17 cellular contexts compared by ENCODE assay signal in the genomic region with DNA sequence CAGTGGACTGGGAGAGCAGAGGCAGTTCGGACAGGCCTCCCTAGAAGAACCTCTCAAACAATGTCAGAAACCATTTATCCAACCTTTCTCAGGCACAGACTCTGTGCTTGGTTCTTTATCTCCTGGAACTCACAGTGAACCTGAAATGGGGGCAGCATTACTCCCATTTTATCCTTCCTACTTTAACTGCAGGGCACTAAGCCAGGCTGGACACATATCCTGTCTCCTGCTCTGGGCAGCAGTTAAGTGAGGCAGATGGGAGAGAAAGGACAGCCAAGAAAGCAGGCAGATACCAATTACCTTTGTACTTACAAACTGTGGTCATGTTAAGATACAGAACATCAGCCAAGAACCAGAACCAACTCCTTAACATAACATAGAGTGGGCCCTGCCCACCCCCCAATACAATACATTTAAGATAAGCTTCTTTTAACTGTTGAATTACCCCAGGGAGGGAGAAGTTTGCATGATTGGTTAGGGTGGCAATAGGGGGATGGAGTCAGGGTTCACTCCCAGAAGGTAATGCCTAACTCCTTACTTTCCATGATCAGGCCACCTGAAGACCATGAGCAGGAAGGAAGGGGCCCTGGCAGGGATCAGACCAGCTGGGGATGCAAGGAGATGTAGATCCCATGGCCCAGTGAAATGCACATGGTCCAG. TPM values are rescaled to one million over a fixed set of nuclear protein-coding genes. Genes with fewer than 3 reads are reported as not detected.
DNase-seq lines count a peak whose midpoint lies in the region; ATAC-seq, FAIRE-seq and TF ChIP-seq lines count a peak whose summit lies in the region.
"Had no signal": no experiment of that assay in that cellular context is flagged by ENCODE, and none has a peak within 500 bp of the region (broad histone marks: within the 10 kb centered on the region; RNA-seq: fewer than 3 reads in every experiment).

No MANE protein-coding gene starts in this region.

- H3K27ac Mint-ChIP-seq in CD4-positive, CD25-positive, alpha-beta regulatory T cell = peak overlapping the region; percentile 12 to 74 (median 46)
- no peak overlapping the region for H3K27ac Mint-ChIP-seq in activated CD4-positive, alpha-beta T cell treated with anti-CD3 and anti-CD28 coated beads, Interleukin-2, amount 10 ng/mL, durations not matched to agents 7 days and 5 days
- H3K27ac Mint-ChIP-seq: activated CD8-positive, alpha-beta T cell treated with anti-CD3 and anti-CD28 coated beads, Interleukin-2, amount 10 ng/mL, durations not matched to agents 7 days and 5 days had no signal

- no peak overlapping the region for H3K4me2 ChIP-seq in PC-3 (ENCODE audit: low read length)

- no peak overlapping the region for H3K4me3 Mint-ChIP-seq in CD4-positive, CD25-positive, alpha-beta regulatory T cell
- no peak overlapping the region for H3K4me3 Mint-ChIP-seq in activated CD4-positive, alpha-beta T cell treated with anti-CD3 and anti-CD28 coated beads, Interleukin-2, amount 10 ng/mL, durations not matched to agents 7 days and 5 days
- H3K4me3 Mint-ChIP-seq: activated CD8-positive, alpha-beta T cell treated with anti-CD3 and anti-CD28 coated beads, Interleukin-2, amount 10 ng/mL, durations not matched to agents 7 days and 5 days had no signal

- ATAC-seq in CD4-positive, CD25-positive, alpha-beta regulatory T cell (ENCODE audit: low read depth in 2 of 2) = no peak
- ATAC-seq in PC-3 (peak; percentile 33), right cardiac atrium (peak; percentile 48 to 54)
- ATAC-seq: activated CD8-positive, alpha-beta T cell treated with anti-CD3 and anti-CD28 coated beads, Interleukin-2, amount 10 ng/mL, durations not matched to agents 7 days and 5 days; left colon; sciatic nerve had no signal

- no peak overlapping the region for H2AFZ ChIP-seq in PC-3 (ENCODE audit: low read length)

- intact Hi-C loops in PC-3 (cut with micrococcal nuclease) = no loop called here
- intact Hi-C loops in right cardiac atrium (cut with DNase I) = no loop called here

- POLR2A ChIA-PET in PC-3 (lab: Charles Lee; ENCODE audit: unreplicated experiment) = no interaction called here
- POLR2A ChIA-PET in activated CD4-positive, alpha-beta T cell treated with anti-CD3 and anti-CD28 coated beads, Interleukin-2, amount 10 ng/mL, durations not matched to agents 7 days and 5 days (lab: Charles Lee) = no interaction called here

- CTCF ChIA-PET in PC-3 (lab: Charles Lee) = no interaction called here
- CTCF ChIA-PET in activated CD4-positive, alpha-beta T cell treated with anti-CD3 and anti-CD28 coated beads, Interleukin-2, amount 10 ng/mL, durations not matched to agents 7 days and 5 days (lab: Charles Lee) = interaction anchor here (0.6 to 0.8 kb wide), 2 partner anchors 9 to 315 kb away, joined by 3 to 8 read pairs; no protein-coding TSS in a partner anchor

- TF ChIP-seq CTCF in PC-3 (conservative IDR thresholded peaks at IDR 0.05; ENCODE audit: low read depth, low read length) = no peak

- no peak for DNase-seq in CD4-positive, CD25-positive, alpha-beta regulatory T cell
- DNase-seq in PC-3 = no peak
- peak; percentile 22 for DNase-seq in dermis blood vessel endothelial cell
- DNase-seq in right cardiac atrium = no peak
- no peak for DNase-seq in MV-4-11 (lab: John Stamatoyannopoulos, UW)
- DNase-seq in HK-2 (ENCODE audit: unreplicated experiment) = no peak
- DNase-seq in small intestine = no peak
- no peak for DNase-seq in activated CD4-positive, alpha-beta T cell treated with anti-CD3 and anti-CD28 coated beads, Interleukin-2, amount 10 ng/mL, durations not matched to agents 7 days and 5 days
- DNase-seq: activated CD8-positive, alpha-beta T cell treated with anti-CD3 and anti-CD28 coated beads, Interleukin-2, amount 10 ng/mL, durations not matched to agents 7 days and 5 days; Caco-2; left colon; NCI-H1092; T-helper 1 cell; WERI-Rb-1 had no signal

- peaks cover 22% of the 10 kb centered on the region for H3K36me3 ChIP-seq in CD4-positive, CD25-positive, alpha-beta regulatory T cell (ENCODE audit: control insufficient read depth, insufficient read depth, low read length)
- H3K36me3 ChIP-seq in PC-3 (ENCODE audit: low read depth, low read length) (peaks cover 25% of the 10 kb centered on the region), small intestine (ENCODE audit: control insufficient read depth in 2 of 2, insufficient read depth in 2 of 2, low read length in 2 of 2) (peaks cover 4 to 13% of the 10 kb centered on the region in 2 donors)

- no peaks in the 10 kb centered on the region for H3F3A ChIP-seq in PC-3 (ENCODE audit: low read length, unreplicated experiment)

- no peaks in the 10 kb centered on the region for H3K9me2 ChIP-seq in PC-3 (replicated peaks; ENCODE audit: low read length)

- H3K27me3 ChIP-seq in CD4-positive, CD25-positive, alpha-beta regulatory T cell (ENCODE audit: control insufficient read depth, insufficient read depth, low read length) = no peaks in the 10 kb centered on the region
- H3K27me3 ChIP-seq in PC-3 (ENCODE audit: low read length) (no peaks in the 10 kb centered on the region), right cardiac atrium (ENCODE audit: control insufficient read depth, insufficient read depth) (no peaks in the 10 kb centered on the region), small intestine (ENCODE audit: control insufficient read depth in 2 of 2, insufficient read depth in 2 of 2, low read length in 2 of 2) (no peaks in the 10 kb centered on the region)
- H3K27me3 ChIP-seq: breast epithelium had no signal

- no TSS peak for BruUV-seq in PC-3 (replicated peaks; lab: Mats Ljungman, UMichigan)

- H3K79me2 ChIP-seq in PC-3 (ENCODE audit: low read length) = no peaks in the 10 kb centered on the region

- H3K4me3 ChIP-seq in CD4-positive, CD25-positive, alpha-beta regulatory T cell (ENCODE audit: low read depth, low read length) = no peak overlapping the region
- H3K4me3 ChIP-seq in PC-3 (ENCODE audit: low read length) = no peak overlapping the region
- no peak overlapping the region for H3K4me3 ChIP-seq in right cardiac atrium (ENCODE audit: low read length)
- no peak overlapping the region for H3K4me3 ChIP-seq in small intestine (ENCODE audit: low read depth in 1 of 2, low read length in 2 of 2)
- H3K4me3 ChIP-seq: breast epithelium had no signal

- H4K20me1 ChIP-seq in PC-3 (ENCODE audit: low read length) = no peaks in the 10 kb centered on the region

- H3K4me1 Mint-ChIP-seq in CD4-positive, CD25-positive, alpha-beta regulatory T cell = peaks cover 0 to 3% (median 1%) of the 10 kb centered on the region in 4 donors
- H3K4me1 Mint-ChIP-seq in activated CD4-positive, alpha-beta T cell treated with anti-CD3 and anti-CD28 coated beads, Interleukin-2, amount 10 ng/mL, durations not matched to agents 7 days and 5 days = no peaks in the 10 kb centered on the region

- H3K36me3 Mint-ChIP-seq in CD4-positive, CD25-positive, alpha-beta regulatory T cell = peaks cover 26% of the 10 kb centered on the region
- peaks cover 15% of the 10 kb centered on the region for H3K36me3 Mint-ChIP-seq in activated CD4-positive, alpha-beta T cell treated with anti-CD3 and anti-CD28 coated beads, Interleukin-2, amount 10 ng/mL, durations not matched to agents 7 days and 5 days (ENCODE audit: low read depth)

- H3K9me3 Mint-ChIP-seq in CD4-positive, CD25-positive, alpha-beta regulatory T cell = peaks cover 0 to 2% (median 0%) of the 10 kb centered on the region in 7 donors
- H3K9me3 Mint-ChIP-seq in activated CD4-positive, alpha-beta T cell treated with anti-CD3 and anti-CD28 coated beads, Interleukin-2, amount 10 ng/mL, durations not matched to agents 7 days and 5 days = no peaks in the 10 kb centered on the region

- H3K27me3 Mint-ChIP-seq in CD4-positive, CD25-positive, alpha-beta regulatory T cell = no peaks in the 10 kb centered on the region
- no peaks in the 10 kb centered on the region for H3K27me3 Mint-ChIP-seq in activated CD4-positive, alpha-beta T cell treated with anti-CD3 and anti-CD28 coated beads, Interleukin-2, amount 10 ng/mL, durations not matched to agents 7 days and 5 days

- 46% methylated on average over 1 of the region's 1 CpG for WGBS in right cardiac atrium
- WGBS in small intestine, 3 donors = 78 to 100% (median 94%) methylated on average over 1 of the region's 1 CpG

- no peak overlapping the region for H3K27ac ChIP-seq in CD4-positive, CD25-positive, alpha-beta regulatory T cell (ENCODE audit: insufficient read depth, low read length, poor library complexity, severe bottlenecking)
- H3K27ac ChIP-seq in PC-3 (ENCODE audit: low read length) = no peak overlapping the region
- H3K27ac ChIP-seq in right cardiac atrium (ENCODE audit: low read length) = peak overlapping the region; percentile 89
- no peak overlapping the region for H3K27ac ChIP-seq in small intestine (ENCODE audit: low read depth in 1 of 2, low read length in 1 of 2)
- H3K27ac ChIP-seq: breast epithelium, WERI-Rb-1 had no signal

- H3K4me1 ChIP-seq in CD4-positive, CD25-positive, alpha-beta regulatory T cell (ENCODE audit: control insufficient read depth, insufficient read depth, low read length, poor library complexity, severe bottlenecking) = no peaks in the 10 kb centered on the region
- peaks cover 10% of the 10 kb centered on the region; the same call in 1 of the 2 replicates for H3K4me1 ChIP-seq in PC-3 (ENCODE audit: insufficient read depth, low read length)
- peaks cover 2% of the 10 kb centered on the region for H3K4me1 ChIP-seq in right cardiac atrium (ENCODE audit: control insufficient read depth, insufficient read depth, low read length)
- H3K4me1 ChIP-seq in small intestine (ENCODE audit: control insufficient read depth in 2 of 2, insufficient read depth in 1 of 2, low read depth in 1 of 2, low read length in 1 of 2) = no peaks in the 10 kb centered on the region
- H3K4me1 ChIP-seq: breast epithelium had no signal

- H3K9me3 ChIP-seq in CD4-positive, CD25-positive, alpha-beta regulatory T cell (ENCODE audit: control insufficient read depth in 2 of 2, low read length in 2 of 2) = no peaks in the 10 kb centered on the region
- H3K9me3 ChIP-seq in PC-3 (ENCODE audit: low read length) (no peaks in the 10 kb centered on the region), right cardiac atrium (ENCODE audit: control insufficient read depth, low read length) (no peaks in the 10 kb centered on the region), small intestine (ENCODE audit: control insufficient read depth, low read depth) (no peaks in the 10 kb centered on the region)
- H3K9me3 ChIP-seq: breast epithelium, Caco-2 had no signal

- no peak for FAIRE-seq in small intestine (lab: Jason Lieb, UNC)

- no peak overlapping the region for H3K9ac ChIP-seq in PC-3 (ENCODE audit: low read length)

RNA-seq across cellular contexts. Expression of a gene that starts 10.9 kb away (rescaled TPM):
- total RNA-seq in CD4-positive, CD25-positive, alpha-beta regulatory T cell = 0.54 TPM
- polyA plus RNA-seq in CD4-positive, CD25-positive, alpha-beta regulatory T cell = 1 to 10 TPM in 3 of 4 donors, under 1 TPM in 1; 0.91 to 3.9 (median 3.2) TPM
- 21.7 and 22.9 TPM in 2 replicates for total RNA-seq in PC-3 (2014; rRNA removed)
- total RNA-seq in dermis blood vessel endothelial cell = not detected in 2 replicates
- total RNA-seq in right cardiac atrium = 1 to 10 TPM in 1 of 4 donors, under 1 TPM in 3; 0.19 to 1.2 (median 0.88) TPM
- 0.54 TPM for polyA plus RNA-seq in right cardiac atrium
- 10 to 100 TPM; 19.9 to 30.8 (median 30.4) TPM for polyA plus RNA-seq in small intestine
- not detected for total RNA-seq in activated CD4-positive, alpha-beta T cell treated with anti-CD3 and anti-CD28 coated beads, Interleukin-2, amount 10 ng/mL, durations not matched to agents 7 days and 5 days
- total RNA-seq: activated CD8-positive, alpha-beta T cell treated with anti-CD3 and anti-CD28 coated beads, Interleukin-2, amount 10 ng/mL, durations not matched to agents 7 days and 5 days; RPMI7951; sciatic nerve had no signal

RNA-seq across cellular contexts. Expression of a gene that starts 27.9 kb away (rescaled TPM):
- 41.2 TPM for total RNA-seq in CD4-positive, CD25-positive, alpha-beta regulatory T cell
- 10 to 100 TPM; 75.0 to 93.4 (median 84.8) TPM for polyA plus RNA-seq in CD4-positive, CD25-positive, alpha-beta regulatory T cell
- total RNA-seq in PC-3 (2014; rRNA removed) (149 and 198 TPM in 2 replicates), dermis blood vessel endothelial cell (20.4 and 33.3 TPM in 2 replicates), right cardiac atrium (10 to 100 TPM; 71.7 to 89.1 (median 76.4) TPM)
- polyA plus RNA-seq in right cardiac atrium (83.0 TPM), small intestine (10 to 100 TPM; 39.4 to 70.5 (median 40.0) TPM)
- 10 to 100 TPM; 56.2 to 64.5 TPM for total RNA-seq in activated CD4-positive, alpha-beta T cell treated with anti-CD3 and anti-CD28 coated beads, Interleukin-2, amount 10 ng/mL, durations not matched to agents 7 days and 5 days

RNA-seq across cellular contexts. Expression of a gene that starts 35.6 kb away (rescaled TPM):
- total RNA-seq in CD4-positive, CD25-positive, alpha-beta regulatory T cell = not detected
- polyA plus RNA-seq in CD4-positive, CD25-positive, alpha-beta regulatory T cell = not detected
- total RNA-seq in PC-3 (2014; rRNA removed) (not detected in 2 replicates), dermis blood vessel endothelial cell (not detected in 2 replicates), right cardiac atrium (1 to 10 TPM; 4.2 to 9.6 (median 6.4) TPM)
- polyA plus RNA-seq in right cardiac atrium (9.6 TPM), small intestine (100 to 1,000 TPM in 2 of 3 donors, 10 to 100 TPM in 1; 54.9 to 443 (median 366) TPM)
- total RNA-seq in activated CD4-positive, alpha-beta T cell treated with anti-CD3 and anti-CD28 coated beads, Interleukin-2, amount 10 ng/mL, durations not matched to agents 7 days and 5 days = not detected
- total RNA-seq: activated CD8-positive, alpha-beta T cell treated with anti-CD3 and anti-CD28 coated beads, Interleukin-2, amount 10 ng/mL, durations not matched to agents 7 days and 5 days; breast epithelium; RPMI7951; sciatic nerve had no signal

RNA-seq across cellular contexts. Expression of a gene that starts 44.1 kb away (rescaled TPM):
- total RNA-seq in CD4-positive, CD25-positive, alpha-beta regulatory T cell = not detected
- not detected for polyA plus RNA-seq in CD4-positive, CD25-positive, alpha-beta regulatory T cell
- total RNA-seq in PC-3 (2014; rRNA removed) (108 and 109 TPM in 2 replicates), dermis blood vessel endothelial cell (2.5 and 4.8 TPM in 2 replicates), right cardiac atrium (10 to 100 TPM; 45.9 to 52.4 (median 49.1) TPM)
- polyA plus RNA-seq in right cardiac atrium (64.6 TPM), small intestine (10 to 100 TPM; 10.8 to 15.6 (median 12.7) TPM)
- total RNA-seq in activated CD4-positive, alpha-beta T cell treated with anti-CD3 and anti-CD28 coated beads, Interleukin-2, amount 10 ng/mL, durations not matched to agents 7 days and 5 days = not detected
- total RNA-seq: activated CD8-positive, alpha-beta T cell treated with anti-CD3 and anti-CD28 coated beads, Interleukin-2, amount 10 ng/mL, durations not matched to agents 7 days and 5 days had no signal

RNA-seq across cellular contexts. Expression of a gene that starts 49.1 kb away (rescaled TPM):
- total RNA-seq in CD4-positive, CD25-positive, alpha-beta regulatory T cell = 26.7 TPM
- polyA plus RNA-seq in CD4-positive, CD25-positive, alpha-beta regulatory T cell = 10 to 100 TPM; 14.0 to 19.0 (median 17.6) TPM
- total RNA-seq in PC-3 (2014; rRNA removed) (16.1 and 18.8 TPM in 2 replicates), dermis blood vessel endothelial cell (10.7 and 11.2 TPM in 2 replicates), right cardiac atrium (10 to 100 TPM in 2 of 4 donors, 1 to 10 TPM in 2; 7.9 to 11.7 (median 9.8) TPM)
- polyA plus RNA-seq in right cardiac atrium (6.0 TPM), small intestine (10 to 100 TPM; 11.0 to 55.7 (median 43.2) TPM)
- 10 to 100 TPM; 14.0 to 14.8 TPM for total RNA-seq in activated CD4-positive, alpha-beta T cell treated with anti-CD3 and anti-CD28 coated beads, Interleukin-2, amount 10 ng/mL, durations not matched to agents 7 days and 5 days

Comparison
In these comparisons a context has a peak if more than half of its experiments do, and no peak if none do; other contexts are left out.
1. ATAC-seq: peak in PC-3 (single experiment) and right cardiac atrium (2 of 2); none in CD4-positive, CD25-positive, alpha-beta regulatory T cell (0 of 2).
2. RNA of a gene that starts 10.9 kb away (total RNA-seq): 21.7 to 22.9 TPM in PC-3; 0.19 to 1.2 TPM in right cardiac atrium, 0.54 TPM in CD4-positive, CD25-positive, alpha-beta regulatory T cell (single experiment), not detected in activated CD4-positive, alpha-beta T cell treated with anti-CD3 and anti-CD28 coated beads, Interleukin-2, amount 10 ng/mL, durations not matched to agents 7 days and 5 days and not detected in dermis blood vessel endothelial cell; every median in the first group is over 10 times any median in the second.